In genomic region chr7:84675633-84676034, GRCh38 we compare ENCODE assay signal across 14 cellular contexts.
DNase-seq lines count a peak whose midpoint lies in the region; ATAC-seq and TF ChIP-seq lines count a peak whose summit lies in the region.
"Had no signal": no experiment of that assay in that cellular context is flagged by ENCODE, and none has a peak within 500 bp of the region (broad histone marks: within the 10 kb centered on the region; RNA-seq: fewer than 3 reads in every experiment).

No MANE protein-coding gene starts in this region.

- ATAC-seq in mucosa of descending colon = peak; percentile 25
- no peak for ATAC-seq in activated T-cell treated with anti-CD3 and anti-CD28 coated beads, Interleukin-2, amount 50 U/mL, for 72 hours (replicated peaks in 1 of 2)
- ATAC-seq: CD8-positive, alpha-beta T cell; left lobe of liver had no signal

- H3K36me3 Mint-ChIP-seq in T-helper 1 cell treated with Interleukin-12 subunit alpha and Interleukin-12 subunit beta and Interleukin-4 antibody, amounts not matched to agents 30 μg/mL and 1 μg/mL, for 36 hours (ENCODE audit: low read depth) = no peaks in the 10 kb centered on the region
- no peaks in the 10 kb centered on the region for H3K36me3 Mint-ChIP-seq in activated T-cell treated with anti-CD3 and anti-CD28 coated beads, Interleukin-2, amount 50 U/mL, for 72 hours (ENCODE audit: insufficient read depth in 2 of 2)
- H3K36me3 Mint-ChIP-seq: CD8-positive, alpha-beta T cell; natural killer cell treated with Interleukin-12 subunit alpha and Interleukin-12 subunit beta and Interleukin-15 and Interleukin-18, amount 100 ng/mL, for 72 hours had no signal

- no peak for TF ChIP-seq CTCF in mucosa of descending colon (IDR thresholded peaks at IDR 0.05)

- H3K27ac Mint-ChIP-seq in T-helper 1 cell treated with Interleukin-12 subunit alpha and Interleukin-12 subunit beta and Interleukin-4 antibody, amounts not matched to agents 30 μg/mL and 1 μg/mL, for 36 hours = peak overlapping the region; percentile 26
- no peak overlapping the region for H3K27ac Mint-ChIP-seq in activated T-cell treated with anti-CD3 and anti-CD28 coated beads, Interleukin-2, amount 50 U/mL, for 72 hours
- H3K27ac Mint-ChIP-seq: CD8-positive, alpha-beta T cell; natural killer cell treated with Interleukin-12 subunit alpha and Interleukin-12 subunit beta and Interleukin-15 and Interleukin-18, amount 100 ng/mL, for 72 hours had no signal

- H3K36me3 ChIP-seq in mucosa of descending colon (ENCODE audit: low read depth) = no peaks in the 10 kb centered on the region

- H3K4me1 ChIP-seq in mucosa of descending colon (ENCODE audit: low read depth) = no peaks in the 10 kb centered on the region

- no peaks in the 10 kb centered on the region for H3K9me3 Mint-ChIP-seq in T-helper 1 cell treated with Interleukin-12 subunit alpha and Interleukin-12 subunit beta and Interleukin-4 antibody, amounts not matched to agents 30 μg/mL and 1 μg/mL, for 36 hours
- no peaks in the 10 kb centered on the region for H3K9me3 Mint-ChIP-seq in activated T-cell treated with anti-CD3 and anti-CD28 coated beads, Interleukin-2, amount 50 U/mL, for 72 hours
- H3K9me3 Mint-ChIP-seq: CD8-positive, alpha-beta T cell had no signal

- intact Hi-C loops in mucosa of descending colon (cut with DNase I, micrococcal nuclease) = no loop called here

- no peak overlapping the region for H3K4me3 Mint-ChIP-seq in T-helper 1 cell treated with Interleukin-12 subunit alpha and Interleukin-12 subunit beta and Interleukin-4 antibody, amounts not matched to agents 30 μg/mL and 1 μg/mL, for 36 hours
- H3K4me3 Mint-ChIP-seq in activated T-cell treated with anti-CD3 and anti-CD28 coated beads, Interleukin-2, amount 50 U/mL, for 72 hours = no peak overlapping the region
- H3K4me3 Mint-ChIP-seq: CD8-positive, alpha-beta T cell; natural killer cell treated with Interleukin-12 subunit alpha and Interleukin-12 subunit beta and Interleukin-15 and Interleukin-18, amount 100 ng/mL, for 72 hours had no signal

- no peak overlapping the region for H3K4me3 ChIP-seq in mucosa of descending colon
- H3K4me3 ChIP-seq: hepatocyte had no signal

- H3K27me3 Mint-ChIP-seq in T-helper 1 cell treated with Interleukin-12 subunit alpha and Interleukin-12 subunit beta and Interleukin-4 antibody, amounts not matched to agents 30 μg/mL and 1 μg/mL, for 36 hours (ENCODE audit: low read depth) = no peaks in the 10 kb centered on the region
- no peaks in the 10 kb centered on the region for H3K27me3 Mint-ChIP-seq in activated T-cell treated with anti-CD3 and anti-CD28 coated beads, Interleukin-2, amount 50 U/mL, for 72 hours (ENCODE audit: low read depth)
- H3K27me3 Mint-ChIP-seq: natural killer cell treated with Interleukin-12 subunit alpha and Interleukin-12 subunit beta and Interleukin-15 and Interleukin-18, amount 100 ng/mL, for 72 hours had no signal

- H3K9me3 ChIP-seq in mucosa of descending colon = no peaks in the 10 kb centered on the region

- peaks cover 10% of the 10 kb centered on the region for H3K4me1 Mint-ChIP-seq in T-helper 1 cell treated with Interleukin-12 subunit alpha and Interleukin-12 subunit beta and Interleukin-4 antibody, amounts not matched to agents 30 μg/mL and 1 μg/mL, for 36 hours (ENCODE audit: low read depth)
- H3K4me1 Mint-ChIP-seq in activated T-cell treated with anti-CD3 and anti-CD28 coated beads, Interleukin-2, amount 50 U/mL, for 72 hours (ENCODE audit: low read depth) = no peaks in the 10 kb centered on the region

- DNase-seq in DMS53 (lab: John Stamatoyannopoulos, UW) (peak; percentile 19), DMS53 treated with DMSO at 0.1 percent for 48 hours (lab: John Stamatoyannopoulos, UW; ENCODE audit: unreplicated experiment) (no peak), MV-4-11 (lab: John Stamatoyannopoulos, UW) (peak; percentile 5), mucosa of descending colon (no peak), HuH-7 (ENCODE audit: low spot score) (no peak), foreskin melanocyte (no peak)
- no peak for DNase-seq in activated T-cell treated with anti-CD3 and anti-CD28 coated beads, Interleukin-2, amount 50 U/mL, for 72 hours
- DNase-seq: activated naive CD4-positive, alpha-beta T cell treated with Interleukin-2 at 50 U/mL for 16 hours; CD8-positive, alpha-beta T cell; NCI-H446 had no signal

Comparison
In these comparisons a context has a peak if more than half of its experiments do, and no peak if none do; other contexts are left out.
1. DNase-seq: peak in DMS53 (single experiment) and MV-4-11 (single experiment); none in DMS53 treated with DMSO at 0.1 percent for 48 hours (single experiment), mucosa of descending colon (0 of 3), HuH-7 (single experiment), activated T-cell treated with anti-CD3 and anti-CD28 coated beads, Interleukin-2, amount 50 U/mL, for 72 hours (0 of 2) and foreskin melanocyte (single experiment).